In the genomic region with DNA sequence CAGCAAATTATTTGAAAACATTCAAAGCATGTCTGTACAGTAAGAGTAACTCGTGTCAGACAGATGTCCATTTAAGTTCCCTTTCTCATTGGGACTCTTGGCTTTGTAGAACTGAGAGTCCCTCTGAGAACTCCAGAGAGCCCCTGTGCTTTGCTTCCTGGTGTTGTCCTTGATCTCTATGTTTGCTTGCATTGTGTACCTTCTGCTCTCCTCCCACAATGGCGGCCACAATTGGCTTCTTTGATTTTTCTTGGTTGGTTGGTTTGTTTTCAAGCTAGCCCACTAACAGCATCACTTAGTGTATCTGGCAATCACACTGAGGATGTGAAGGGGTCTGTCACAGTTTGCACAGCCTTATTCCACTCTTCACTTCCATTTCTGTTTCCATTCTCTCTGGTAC, we compare ENCODE assay signal across 27 cellular contexts. TPM values are rescaled to one million over a fixed set of nuclear protein-coding genes. Genes with fewer than 3 reads are reported as not detected.
DNase-seq lines count a peak whose midpoint lies in the region; ATAC-seq and TF ChIP-seq lines count a peak whose summit lies in the region.
"Had no signal": no experiment of that assay in that cellular context is flagged by ENCODE, and none has a peak within 500 bp of the region (broad histone marks: within the 10 kb centered on the region; RNA-seq: fewer than 3 reads in every experiment).

No MANE protein-coding gene starts in this region.

- no peak overlapping the region for H3K27ac Mint-ChIP-seq in type B pancreatic cell
- H3K27ac Mint-ChIP-seq: CD14-positive monocyte; CD4-positive, alpha-beta memory T cell; CD4-positive, CD25-positive, alpha-beta regulatory T cell; CD8-positive, alpha-beta memory T cell had no signal

- H3K4me3 Mint-ChIP-seq in type B pancreatic cell: no peak overlapping the region
- H3K4me3 Mint-ChIP-seq: CD14-positive monocyte; CD4-positive, alpha-beta memory T cell; CD4-positive, CD25-positive, alpha-beta regulatory T cell; CD8-positive, alpha-beta memory T cell had no signal

- H3K9me3 Mint-ChIP-seq in type B pancreatic cell: no peaks in the 10 kb centered on the region
- H3K9me3 Mint-ChIP-seq: CD8-positive, alpha-beta memory T cell had no signal

- H3K9me3 ChIP-seq in right atrium auricular region (no peaks in the 10 kb centered on the region), heart right ventricle (no peaks in the 10 kb centered on the region), vagina (no peaks in the 10 kb centered on the region)
- H3K9me3 ChIP-seq: BE2C, BLaER1 had no signal

- H3K27me3 Mint-ChIP-seq in type B pancreatic cell: peaks cover 44% of the 10 kb centered on the region
- H3K27me3 Mint-ChIP-seq: CD4-positive, CD25-positive, alpha-beta regulatory T cell had no signal

- peak; percentile 16 for DNase-seq in right atrium auricular region (ENCODE audit: low spot score)
- DNase-seq in heart right ventricle: no peak
- peak; percentile 13 for DNase-seq in type B pancreatic cell (ENCODE audit: extremely low spot score, unreplicated experiment)
- peak; percentile 22 to 44 for DNase-seq in vagina (ENCODE audit: extremely low spot score in 2 of 2)
- DNase-seq: 8988T; ACHN; BE2C; C1 segment of cervical spinal cord; CD4-positive, alpha-beta memory T cell; CD4-positive, CD25-positive, alpha-beta regulatory T cell; CD8-positive, alpha-beta memory T cell; COR-L47; DMS 273 treated with DMSO at 0.1 percent for 48 hours; DMS153; DMS53; DMS79; DND-41; EL; GDM1 had no signal

- WGBS in heart right ventricle, 2 donors: 89 to 93% methylated on average over 2 of the region's 2 CpGs

- H3K27ac ChIP-seq in right atrium auricular region (no peak overlapping the region), heart right ventricle (peak overlapping the region in 4 of 10 donors; percentile 16 to 84 (median 82)), vagina (no peak overlapping the region)
- H3K27ac ChIP-seq: BLaER1 had no signal

- no peak for TF ChIP-seq POLR2A in vagina (IDR thresholded peaks at IDR 0.05)

- H3K4me1 Mint-ChIP-seq in type B pancreatic cell (ENCODE audit: unreplicated experiment): peaks cover 9% of the 10 kb centered on the region
- H3K4me1 Mint-ChIP-seq: CD14-positive monocyte; CD4-positive, alpha-beta memory T cell; CD4-positive, CD25-positive, alpha-beta regulatory T cell; CD8-positive, alpha-beta memory T cell had no signal

- intact Hi-C loops in heart right ventricle (cut with DNase I): no loop called here
- intact Hi-C loops in vagina (cut with DNase I): no loop called here

- H3K36me3 ChIP-seq in right atrium auricular region (no peaks in the 10 kb centered on the region), heart right ventricle (no peaks in the 10 kb centered on the region), vagina (no peaks in the 10 kb centered on the region)
- H3K36me3 ChIP-seq: BE2C, BLaER1 had no signal

- H3K4me3 ChIP-seq in right atrium auricular region: no peak overlapping the region
- H3K4me3 ChIP-seq in heart right ventricle: no peak overlapping the region
- no peak overlapping the region for H3K4me3 ChIP-seq in vagina
- H3K4me3 ChIP-seq: BLaER1, GM12878 had no signal

- ATAC-seq in heart right ventricle (no peak), HG03457 (IDR thresholded peaks at IDR 0.05; ENCODE audit: unreplicated experiment) (no peak)
- ATAC-seq: GM12878 had no signal

- no peaks in the 10 kb centered on the region for H3K36me3 Mint-ChIP-seq in type B pancreatic cell
- H3K36me3 Mint-ChIP-seq: CD14-positive monocyte; CD4-positive, alpha-beta memory T cell; CD4-positive, CD25-positive, alpha-beta regulatory T cell; CD8-positive, alpha-beta memory T cell had no signal

- TF ChIP-seq CTCF in right atrium auricular region (IDR thresholded peaks at IDR 0.05) (no peak), heart right ventricle (IDR thresholded peaks at IDR 0.05) (no peak), type B pancreatic cell (conservative IDR thresholded peaks at IDR 0.05) (no peak), vagina (IDR thresholded peaks at IDR 0.05) (no peak)

- H3K4me1 ChIP-seq in right atrium auricular region (peaks cover 0 to 20% of the 10 kb centered on the region in 2 donors), heart right ventricle (peaks cover 0 to 83% (median 22%) of the 10 kb centered on the region in 9 donors), vagina (no peaks in the 10 kb centered on the region)
- H3K4me1 ChIP-seq: BE2C had no signal

- H3K27me3 ChIP-seq in right atrium auricular region (no peaks in the 10 kb centered on the region), heart right ventricle (peaks cover 0 to 5% (median 0%) of the 10 kb centered on the region in 7 donors), vagina (no peaks in the 10 kb centered on the region)
- H3K27me3 ChIP-seq: BLaER1 had no signal

RNA-seq across cellular contexts. Expression of a gene that starts 15.1 kb away (rescaled TPM):
- 1 to 10 TPM; 1.9 to 7.6 TPM for total RNA-seq in right atrium auricular region
- total RNA-seq in heart right ventricle: 10 to 100 TPM in 9 of 10 donors, 1 to 10 TPM in 1; 4.5 to 47.1 (median 29.7) TPM
- polyA plus RNA-seq in heart right ventricle: 1 to 10 TPM; 3.5 to 4.2 TPM
- total RNA-seq in type B pancreatic cell (ENCODE audit: low replicate concordance): not detected in 2 replicates
- total RNA-seq in vagina: not detected
- total RNA-seq: A673; CD4-positive, alpha-beta memory T cell; CD4-positive, CD25-positive, alpha-beta regulatory T cell; CD8-positive, alpha-beta memory T cell; Daoy; G401; GM12878 had no signal
- polyA plus RNA-seq: AG04450; CD14-positive monocyte; CD4-positive, alpha-beta memory T cell; CD4-positive, CD25-positive, alpha-beta regulatory T cell; CD8-positive, alpha-beta memory T cell; GM12878 had no signal

Comparison
In these comparisons a context has a peak if more than half of its experiments do, and no peak if none do; other contexts are left out.
1. DNase-seq: peak in right atrium auricular region (single experiment), type B pancreatic cell (single experiment) and vagina (2 of 2); none in heart right ventricle (0 of 2).